In genomic region chr1:58883037-58883887, GRCh38 we compare ENCODE assay signal across 9 cellular contexts.
DNase-seq lines count a peak whose midpoint lies in the region; ATAC-seq and TF ChIP-seq lines count a peak whose summit lies in the region.
"Had no signal": no experiment of that assay in that cellular context is flagged by ENCODE, and none has a peak within 500 bp of the region (broad histone marks: within the 10 kb centered on the region; RNA-seq: fewer than 3 reads in every experiment).

No MANE protein-coding gene starts in this region.

- peak in 1 of 6 experiments; percentile 2 for TF ChIP-seq CTCF in Peyer's patch (IDR thresholded peaks at IDR 0.05)

- no peaks in the 10 kb centered on the region for H3K27me3 Mint-ChIP-seq in activated naive CD8-positive, alpha-beta T cell treated with anti-CD3 and anti-CD28 coated beads, Interleukin-2, amount 10 ng/mL, durations not matched to agents 7 days and 5 days
- H3K27me3 Mint-ChIP-seq in activated naive CD8-positive, alpha-beta T cell treated with anti-CD3 and anti-CD28 coated beads, Interleukin-2, amount 50 U/mL, for 24 hours = no peaks in the 10 kb centered on the region
- H3K27me3 Mint-ChIP-seq: activated naive CD8-positive, alpha-beta T cell had no signal

- H3K36me3 Mint-ChIP-seq in activated naive CD8-positive, alpha-beta T cell treated with anti-CD3 and anti-CD28 coated beads, Interleukin-2, amount 10 ng/mL, durations not matched to agents 7 days and 5 days = peaks cover 5% of the 10 kb centered on the region
- H3K36me3 Mint-ChIP-seq in activated naive CD8-positive, alpha-beta T cell treated with anti-CD3 and anti-CD28 coated beads, Interleukin-2, amount 50 U/mL, for 24 hours (ENCODE audit: low read depth) = no peaks in the 10 kb centered on the region

- no peak overlapping the region for H3K4me3 Mint-ChIP-seq in activated naive CD8-positive, alpha-beta T cell treated with anti-CD3 and anti-CD28 coated beads, Interleukin-2, amount 10 ng/mL, durations not matched to agents 7 days and 5 days
- H3K4me3 Mint-ChIP-seq in activated naive CD8-positive, alpha-beta T cell treated with anti-CD3 and anti-CD28 coated beads, Interleukin-2, amount 50 U/mL, for 24 hours = no peak overlapping the region
- H3K4me3 Mint-ChIP-seq: activated naive CD8-positive, alpha-beta T cell had no signal

- H3K27ac Mint-ChIP-seq in activated naive CD8-positive, alpha-beta T cell treated with anti-CD3 and anti-CD28 coated beads, Interleukin-2, amount 10 ng/mL, durations not matched to agents 7 days and 5 days = peak overlapping the region; percentile 1
- H3K27ac Mint-ChIP-seq in activated naive CD8-positive, alpha-beta T cell treated with anti-CD3 and anti-CD28 coated beads, Interleukin-2, amount 50 U/mL, for 24 hours = no peak overlapping the region
- H3K27ac Mint-ChIP-seq: activated naive CD8-positive, alpha-beta T cell had no signal

- ATAC-seq in activated naive CD8-positive, alpha-beta T cell treated with anti-CD3 and anti-CD28 coated beads, Interleukin-2, amount 10 ng/mL, durations not matched to agents 7 days and 5 days (ENCODE audit: low read depth) = no peak
- no peak for ATAC-seq in activated naive CD8-positive, alpha-beta T cell treated with anti-CD3 and anti-CD28 coated beads, Interleukin-2, amount 50 U/mL, for 24 hours
- no peak for ATAC-seq in GM21825 (IDR thresholded peaks at IDR 0.05; ENCODE audit: unreplicated experiment)

- H3K9me3 Mint-ChIP-seq in activated naive CD8-positive, alpha-beta T cell treated with anti-CD3 and anti-CD28 coated beads, Interleukin-2, amount 10 ng/mL, durations not matched to agents 7 days and 5 days = no peaks in the 10 kb centered on the region
- H3K9me3 Mint-ChIP-seq in activated naive CD8-positive, alpha-beta T cell treated with anti-CD3 and anti-CD28 coated beads, Interleukin-2, amount 50 U/mL, for 24 hours = no peaks in the 10 kb centered on the region

- H3K9me3 ChIP-seq in Peyer's patch (no peaks in the 10 kb centered on the region), duodenal mucosa (ENCODE audit: control insufficient read depth in 1 of 2, low read length in 2 of 2) (no peaks in the 10 kb centered on the region)

- H3K4me1 ChIP-seq in Peyer's patch (peaks cover 0 to 43% (median 15%) of the 10 kb centered on the region in 4 donors), duodenal mucosa (ENCODE audit: control insufficient read depth in 1 of 2, insufficient read depth in 2 of 2, low read length in 2 of 2) (peaks cover 52 to 59% of the 10 kb centered on the region in 2 donors)

- H3K27ac ChIP-seq in Peyer's patch = peak overlapping the region in 3 of 4 donors; percentile 67 to 79 (median 70)
- H3K27ac ChIP-seq in duodenal mucosa (ENCODE audit: low read depth, low read length) = peak overlapping the region; percentile 55

- H3K36me3 ChIP-seq in Peyer's patch = no peaks in the 10 kb centered on the region
- no peaks in the 10 kb centered on the region for H3K36me3 ChIP-seq in duodenal mucosa (ENCODE audit: control insufficient read depth in 1 of 2, insufficient read depth in 2 of 2, low read length in 2 of 2)

- H3K9ac ChIP-seq in duodenal mucosa (ENCODE audit: low read depth in 1 of 2, low read length in 2 of 2) = no peak overlapping the region

- H3K4me3 ChIP-seq in Peyer's patch = no peak overlapping the region
- H3K4me3 ChIP-seq in duodenal mucosa (ENCODE audit: low read depth in 1 of 2, low read length in 2 of 2) = no peak overlapping the region

- no peak for DNase-seq in activated naive CD8-positive, alpha-beta T cell treated with anti-CD3 and anti-CD28 coated beads, Interleukin-2, amount 10 ng/mL, durations not matched to agents 7 days and 5 days
- no peak for DNase-seq in activated naive CD8-positive, alpha-beta T cell treated with anti-CD3 and anti-CD28 coated beads, Interleukin-2, amount 50 U/mL, for 24 hours
- DNase-seq in Peyer's patch = peak in 2 of 3 donors; percentile 67 to 89
- peak; percentile 46 for DNase-seq in middle frontal gyrus (ENCODE audit: extremely low spot score, low spot score)
- no peak for DNase-seq in GM19238 (ENCODE audit: insufficient read length, low spot score)
- DNase-seq in T-helper 2 cell = no peak

- TF ChIP-seq POLR2A in Peyer's patch (IDR thresholded peaks at IDR 0.05) = peak in 1 of 2 donors; percentile 40

- H3K27me3 ChIP-seq in Peyer's patch (no peaks in the 10 kb centered on the region), duodenal mucosa (ENCODE audit: control insufficient read depth in 1 of 2, insufficient read depth in 2 of 2, low read length in 2 of 2) (no peaks in the 10 kb centered on the region)

- peaks cover 30% of the 10 kb centered on the region for H3K4me1 Mint-ChIP-seq in activated naive CD8-positive, alpha-beta T cell treated with anti-CD3 and anti-CD28 coated beads, Interleukin-2, amount 10 ng/mL, durations not matched to agents 7 days and 5 days
- peaks cover 38% of the 10 kb centered on the region for H3K4me1 Mint-ChIP-seq in activated naive CD8-positive, alpha-beta T cell treated with anti-CD3 and anti-CD28 coated beads, Interleukin-2, amount 50 U/mL, for 24 hours

- POLR2A ChIA-PET in activated naive CD8-positive, alpha-beta T cell treated with anti-CD3 and anti-CD28 coated beads, Interleukin-2, amount 10 ng/mL, durations not matched to agents 7 days and 5 days (lab: Charles Lee) = no interaction called here

Comparison
In these comparisons a context has a peak if more than half of its experiments do, and no peak if none do; other contexts are left out.
1. DNase-seq: peak in Peyer's patch (2 of 3) and middle frontal gyrus (single experiment); none in activated naive CD8-positive, alpha-beta T cell treated with anti-CD3 and anti-CD28 coated beads, Interleukin-2, amount 10 ng/mL, durations not matched to agents 7 days and 5 days (single experiment), activated naive CD8-positive, alpha-beta T cell treated with anti-CD3 and anti-CD28 coated beads, Interleukin-2, amount 50 U/mL, for 24 hours (single experiment), GM19238 (single experiment) and T-helper 2 cell (0 of 5).